8 cellular contexts compared by ENCODE assay signal in genomic region chr19:49148784-49149651, GRCh38. TPM values are rescaled to one million over a fixed set of nuclear protein-coding genes. Genes with fewer than 3 reads are reported as not detected.
DNase-seq lines count a peak whose midpoint lies in the region; ATAC-seq and TF ChIP-seq lines count a peak whose summit lies in the region.

No MANE protein-coding gene starts in this region.

- H3K79me2 ChIP-seq in mammary epithelial cell (ENCODE audit: insufficient read depth, low read length), result no peaks in the 10 kb centered on the region

- peak; percentile 98 for DNase-seq in NCI-H1436 (lab: John Stamatoyannopoulos, UW)
- no peak for DNase-seq in NCI-H1436 treated with DMSO at 0.1 percent for 48 hours (lab: John Stamatoyannopoulos, UW)
- peak; percentile 90 for DNase-seq in NCI-H2227 treated with DMSO at 0.1 percent for 48 hours (lab: John Stamatoyannopoulos, UW)
- DNase-seq in activated B cell treated with CpG ODN at 0.5 μM for 24 hours, result peak; percentile 72
- DNase-seq in mammary epithelial cell, result peak; percentile 91

- BruUV-seq in mammary epithelial cell (replicated peaks; lab: Mats Ljungman, UMichigan), result no TSS peak

- dilution Hi-C loops in mammary epithelial cell (cut with HindIII; ENCODE audit: low sequenced_read_pairs), result no loop called here

- H3K27ac Mint-ChIP-seq in activated B cell treated with CpG ODN at 0.5 μM for 24 hours, result no peak overlapping the region

- H3K27me3 Mint-ChIP-seq in activated B cell treated with CpG ODN at 0.5 μM for 24 hours, result peaks cover 50% of the 10 kb centered on the region

- H3K4me3 ChIP-seq in mammary epithelial cell (replicated peaks in 1 of 3; ENCODE audit: insufficient read depth in 1 of 3, low read depth in 2 of 3, low read length in 3 of 3), result peak overlapping the region; percentile 33 to 82 (median 60)
- H3K4me3 ChIP-seq in iPS-18a (ENCODE audit: low read length), result peak overlapping the region; percentile 97
- H3K4me3 ChIP-seq in skeletal muscle satellite cell (ENCODE audit: low read length), result peak overlapping the region; percentile 87

- H3K4me1 Mint-ChIP-seq in activated B cell treated with CpG ODN at 0.5 μM for 24 hours, result peaks cover 37% of the 10 kb centered on the region

- CTCF ChIA-PET in activated B cell treated with CpG ODN at 0.5 μM for 24 hours (lab: Charles Lee), result interaction anchor here (1.6 to 1.7 kb wide), 2 partner anchors 35 to 51 kb away, joined by 7 to 9 read pairs; partner anchors contain the start of gene LIN7B
- CTCF ChIA-PET in mammary epithelial cell (lab: Charles Lee; ENCODE audit: low non-redundant PET), result interaction anchor here (0.6 to 0.9 kb wide), 3 partner anchors 52 to 354 kb away, joined by 3 to 7 read pairs (median 3); no protein-coding TSS in a partner anchor

- ATAC-seq in activated B cell treated with CpG ODN at 0.5 μM for 24 hours (ENCODE audit: low read depth), result peak; percentile 66
- no peak for ATAC-seq in GM19324 (IDR thresholded peaks at IDR 0.05; ENCODE audit: low FRiP score, unreplicated experiment)

- H3K9ac ChIP-seq in mammary epithelial cell (ENCODE audit: insufficient read depth, low read length) (no peak overlapping the region), iPS-18a (ENCODE audit: low read length) (peak overlapping the region; percentile 82), skeletal muscle satellite cell (ENCODE audit: low read depth, low read length) (peak overlapping the region; percentile 84)

- H3K4me1 ChIP-seq in mammary epithelial cell (ENCODE audit: insufficient read depth, low read length) (peaks cover 19% of the 10 kb centered on the region), iPS-18a (ENCODE audit: control insufficient read depth, low read depth, low read length) (peaks cover 6% of the 10 kb centered on the region), skeletal muscle satellite cell (ENCODE audit: control insufficient read depth, insufficient read depth, low read length) (peaks cover 21% of the 10 kb centered on the region)

- H3K27me3 ChIP-seq in mammary epithelial cell (ENCODE audit: insufficient read depth, low read length) (no peaks in the 10 kb centered on the region), iPS-18a (ENCODE audit: control insufficient read depth, insufficient read depth, low read length) (peaks cover 15% of the 10 kb centered on the region), skeletal muscle satellite cell (ENCODE audit: control insufficient read depth, insufficient read depth, low read length) (no peaks in the 10 kb centered on the region)

- intact Hi-C loops in activated B cell treated with CpG ODN at 0.5 μM for 24 hours (cut with micrococcal nuclease), result loop anchor here (5.0 kb wide), 1 partner anchor 58 kb away; no protein-coding TSS in a partner anchor
- intact Hi-C loops in mammary epithelial cell (cut with micrococcal nuclease), result loop anchor here (2.0 to 5.0 kb wide), 5 partner anchors 30 to 157 kb away; partner anchors contain the start of genes C19orf73, GYS1, PPFIA3 and RUVBL2

- in situ Hi-C loops in mammary epithelial cell (cut with MboI; ENCODE audit: low sequenced_read_pairs in 2 of 2), result no loop called here

- peak overlapping the region; percentile 78 for H2AFZ ChIP-seq in mammary epithelial cell (ENCODE audit: low read depth, low read length)

- TF ChIP-seq CTCF in activated B cell treated with CpG ODN at 0.5 μM for 24 hours (IDR thresholded peaks at IDR 0.05) (no peak), mammary epithelial cell (conservative IDR thresholded peaks at IDR 0.05 in 1 of 2, IDR thresholded peaks at IDR 0.05 in 1 of 2; ENCODE audit: extremely low read depth in 1 of 2, insufficient read depth in 1 of 2, low read depth in 1 of 2, low read length in 2 of 2) (no peak)

- no peaks in the 10 kb centered on the region for H3K9me3 ChIP-seq in mammary epithelial cell (replicated peaks; ENCODE audit: insufficient read depth, low read length)
- no peaks in the 10 kb centered on the region for H3K9me3 ChIP-seq in iPS-18a (ENCODE audit: control insufficient read depth, low read depth, low read length)
- H3K9me3 ChIP-seq in skeletal muscle satellite cell (replicated peaks; ENCODE audit: low read length), result no peaks in the 10 kb centered on the region

- H3K4me3 Mint-ChIP-seq in activated B cell treated with CpG ODN at 0.5 μM for 24 hours, result peak overlapping the region; percentile 82

- peaks cover 4% of the 10 kb centered on the region for H3K9me3 Mint-ChIP-seq in activated B cell treated with CpG ODN at 0.5 μM for 24 hours

- 6% methylated on average over 19 of the region's 49 CpGs for WGBS in mammary epithelial cell (ENCODE audit: low coverage, missing lambda C conversion rate)

- H4K20me1 ChIP-seq in mammary epithelial cell (ENCODE audit: insufficient read depth, low read length), result no peaks in the 10 kb centered on the region

- no peaks in the 10 kb centered on the region for H3K36me3 Mint-ChIP-seq in activated B cell treated with CpG ODN at 0.5 μM for 24 hours (ENCODE audit: low read depth)

- H3K27ac ChIP-seq in mammary epithelial cell (ENCODE audit: insufficient read depth, low read depth, low read length), result no peak overlapping the region
- H3K27ac ChIP-seq in iPS-18a (ENCODE audit: low read length), result no peak overlapping the region

- peak overlapping the region; percentile 98 for H3K4me2 ChIP-seq in mammary epithelial cell (ENCODE audit: insufficient read depth, low read depth, low read length)
- H3K4me2 ChIP-seq in skeletal muscle satellite cell (ENCODE audit: low read length), result peak overlapping the region; percentile 98

- H3K36me3 ChIP-seq in mammary epithelial cell (ENCODE audit: insufficient read depth, low read length), result no peaks in the 10 kb centered on the region
- no peaks in the 10 kb centered on the region for H3K36me3 ChIP-seq in iPS-18a (ENCODE audit: control insufficient read depth, low read depth, low read length)
- H3K36me3 ChIP-seq in skeletal muscle satellite cell (ENCODE audit: insufficient read depth, low read length), result no peaks in the 10 kb centered on the region

- POLR2A ChIA-PET in activated B cell treated with CpG ODN at 0.5 μM for 24 hours (lab: Charles Lee), result interaction anchor here (0.5 to 1.7 kb wide), 4 partner anchors 16 to 1184 kb away, joined by 3 read pairs; no protein-coding TSS in a partner anchor

RNA-seq across cellular contexts. Expression of gene HRC, which starts 6.2 kb away (rescaled TPM):
- total RNA-seq in activated B cell treated with CpG ODN at 0.5 μM for 24 hours (not detected in 2 replicates), mammary epithelial cell (not detected)
- not detected for polyA plus RNA-seq in mammary epithelial cell
- not detected for polyA minus RNA-seq in mammary epithelial cell
- total RNA-seq in skeletal muscle satellite cell (2012; rRNA removed), result 2.2 TPM in 1 of 2 replicates, not detected in the other

RNA-seq across cellular contexts. Expression of gene TRPM4, which starts 8.6 kb away (rescaled TPM):
- total RNA-seq in activated B cell treated with CpG ODN at 0.5 μM for 24 hours (not detected in 2 replicates), mammary epithelial cell (10 to 100 TPM; 32.7 to 61.8 TPM)
- polyA plus RNA-seq in mammary epithelial cell, result 12.6 TPM
- polyA minus RNA-seq in mammary epithelial cell, result 32.3 TPM
- total RNA-seq in skeletal muscle satellite cell (2012; rRNA removed), result 15.5 and 18.5 TPM in 2 replicates

RNA-seq across cellular contexts. Expression of gene PPFIA3, which starts 29.7 kb away (rescaled TPM):
- total RNA-seq in activated B cell treated with CpG ODN at 0.5 μM for 24 hours (1.2 and 3.6 TPM in 2 replicates), mammary epithelial cell (1 to 10 TPM; 1.0 to 5.4 TPM)
- polyA plus RNA-seq in mammary epithelial cell, result 2.4 TPM
- not detected for polyA minus RNA-seq in mammary epithelial cell
- 2.0 and 2.2 TPM in 2 replicates for total RNA-seq in skeletal muscle satellite cell (2012; rRNA removed)

RNA-seq across cellular contexts. Expression of gene C19orf73, which starts 30.1 kb away (rescaled TPM):
- total RNA-seq in activated B cell treated with CpG ODN at 0.5 μM for 24 hours (0.98 and 1.0 TPM in 2 replicates), mammary epithelial cell (1 to 10 TPM in 1 of 2 donors, under 1 TPM in 1; 0.67 to 2.0 TPM)
- polyA plus RNA-seq in mammary epithelial cell, result 0.84 TPM
- not detected for polyA minus RNA-seq in mammary epithelial cell
- total RNA-seq in skeletal muscle satellite cell (2012; rRNA removed), result 0.25 and 1.3 TPM in 2 replicates

RNA-seq across cellular contexts. Expression of gene LIN7B, which starts 34.8 kb away (rescaled TPM):
- total RNA-seq in activated B cell treated with CpG ODN at 0.5 μM for 24 hours (3.6 and 4.4 TPM in 2 replicates), mammary epithelial cell (1 to 10 TPM; 3.6 to 3.8 TPM)
- 1.5 TPM for polyA plus RNA-seq in mammary epithelial cell
- not detected for polyA minus RNA-seq in mammary epithelial cell
- 4.4 and 5.1 TPM in 2 replicates for total RNA-seq in skeletal muscle satellite cell (2012; rRNA removed)

Comparison
In these comparisons a context has a peak if more than half of its experiments do, and no peak if none do; other contexts are left out.
1. RNA of gene TRPM4, which starts 8.6 kb away (total RNA-seq): 32.7 to 61.8 TPM in mammary epithelial cell; not detected in activated B cell treated with CpG ODN at 0.5 μM for 24 hours; every median in the first group is over 10 times any median in the second.
2. Peak in every context shown above with its lines, with median percentiles within 50 percentile points of each other: H3K4me3 ChIP-seq.